19 cellular contexts compared by ENCODE assay signal in the genomic region with DNA sequence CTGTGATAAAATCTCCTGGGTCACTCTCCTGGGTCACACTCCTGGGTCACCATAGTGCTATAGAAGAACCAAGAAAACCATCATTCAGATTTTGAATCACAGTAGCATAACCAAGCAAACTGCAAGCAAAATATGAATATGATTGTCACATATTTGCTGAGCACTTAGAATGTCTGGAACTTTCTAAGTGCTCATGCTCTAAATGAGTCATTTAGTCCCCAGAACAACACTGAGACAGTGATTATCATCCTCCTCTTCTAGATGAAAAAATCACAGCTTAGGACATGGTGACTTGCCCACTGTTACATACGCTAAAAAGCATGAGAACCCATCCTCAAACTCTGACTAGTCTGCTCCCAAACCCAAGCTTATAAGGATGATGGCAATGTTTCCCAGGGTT. TPM values are rescaled to one million over a fixed set of nuclear protein-coding genes. Genes with fewer than 3 reads are reported as not detected.
DNase-seq lines count a peak whose midpoint lies in the region; ATAC-seq, FAIRE-seq and TF ChIP-seq lines count a peak whose summit lies in the region.
"Had no signal": no experiment of that assay in that cellular context is flagged by ENCODE, and none has a peak within 500 bp of the region (broad histone marks: within the 10 kb centered on the region; RNA-seq: fewer than 3 reads in every experiment).

No MANE protein-coding gene starts in this region.

- no peak for TF ChIP-seq POLR2A in stomach (IDR thresholded peaks at IDR 0.05)

- H3K27me3 Mint-ChIP-seq in HFFc6 (ENCODE audit: insufficient read depth), result peaks cover 2% of the 10 kb centered on the region

- peak; percentile 62 for ATAC-seq in left lung
- ATAC-seq: A549, K562 had no signal

- H3K36me3 ChIP-seq in bronchial epithelial cell (ENCODE audit: control insufficient read depth, insufficient read depth, low read length) (no peaks in the 10 kb centered on the region), left lung (no peaks in the 10 kb centered on the region), stomach (no peaks in the 10 kb centered on the region)
- H3K36me3 ChIP-seq: BE2C, Peyer's patch had no signal

- H3K9me3 ChIP-seq in left lung (no peaks in the 10 kb centered on the region), stomach (peaks cover 0 to 4% (median 0%) of the 10 kb centered on the region in 4 donors)
- H3K9me3 ChIP-seq: A549, BE2C, Peyer's patch had no signal

- H3K27me3 ChIP-seq in bronchial epithelial cell (ENCODE audit: control insufficient read depth, insufficient read depth, low read length) (no peaks in the 10 kb centered on the region), left lung (no peaks in the 10 kb centered on the region), stomach (no peaks in the 10 kb centered on the region)
- H3K27me3 ChIP-seq: BE2C, Peyer's patch had no signal

- no peak for FAIRE-seq in bronchial epithelial cell (lab: Jason Lieb, UNC)
- FAIRE-seq: A549, K562 had no signal

- H3K4me1 ChIP-seq in left lung (no peaks in the 10 kb centered on the region), stomach (peaks cover 5 to 12% (median 10%) of the 10 kb centered on the region in 4 donors)
- H3K4me1 ChIP-seq: BE2C had no signal

- WGBS in stomach, 5 donors, result 79 to 100% (median 92%) methylated on average over 1 of the region's 1 CpG

- H3K27ac ChIP-seq in left lung (no peak overlapping the region), stomach (no peak overlapping the region)
- H3K27ac ChIP-seq: A549, HL-60, Peyer's patch had no signal

- peaks cover 79% of the 10 kb centered on the region for H3K4me1 Mint-ChIP-seq in HFFc6 (ENCODE audit: low read depth)
- H3K4me1 Mint-ChIP-seq: CD4-positive, alpha-beta memory T cell had no signal

- peaks cover 67% of the 10 kb centered on the region for H3K36me3 Mint-ChIP-seq in HFFc6 (ENCODE audit: low read depth)
- H3K36me3 Mint-ChIP-seq: CD4-positive, alpha-beta memory T cell had no signal

- H3K4me3 Mint-ChIP-seq in HFFc6, result no peak overlapping the region
- H3K4me3 Mint-ChIP-seq: CD4-positive, alpha-beta memory T cell had no signal

- no peaks in the 10 kb centered on the region; the same call in 1 of the 2 replicates for H3K9me3 Mint-ChIP-seq in HFFc6

- DNase-seq in AG20443 (ENCODE audit: low spot score) (peak; percentile 18), HFFc6 (peak; percentile 39), bronchial epithelial cell (ENCODE audit: low read depth) (peak; percentile 13), left lung (no peak), stomach (no peak), AML-193 (lab: John Stamatoyannopoulos, UW) (no peak), AG08396 (ENCODE audit: low spot score) (no peak), DMS114 treated with DMSO at 0.1 percent for 48 hours (lab: John Stamatoyannopoulos, UW; ENCODE audit: unreplicated experiment) (no peak)
- DNase-seq: BE2C; CD4-positive, alpha-beta memory T cell; NCI-H1092 treated with DMSO at 0.1 percent for 48 hours; NCI-H187; NCI-H2171 treated with DMSO at 0.1 percent for 48 hours; NCI-H774; Peyer's patch; Right ventricle myocardium superior had no signal

- TF ChIP-seq CTCF in HFFc6 (IDR thresholded peaks at IDR 0.05) (no peak), bronchial epithelial cell (IDR thresholded peaks at IDR 0.05; ENCODE audit: insufficient read depth, low read length, severe bottlenecking) (no peak), left lung (IDR thresholded peaks at IDR 0.05) (no peak), stomach (IDR thresholded peaks at IDR 0.05) (no peak)

- peak overlapping the region; percentile 59 for H3K27ac Mint-ChIP-seq in HFFc6
- H3K27ac Mint-ChIP-seq: CD4-positive, alpha-beta memory T cell had no signal

- TF ChIP-seq EP300 in stomach (IDR thresholded peaks at IDR 0.05), result no peak

- H3K4me3 ChIP-seq in bronchial epithelial cell (ENCODE audit: low read depth, low read length) (no peak overlapping the region), left lung (no peak overlapping the region), stomach (no peak overlapping the region)
- H3K4me3 ChIP-seq: A549, K562, Peyer's patch had no signal

- intact Hi-C loops in left lung (cut with DNase I) (no loop called here), stomach (cut with DNase I; ENCODE audit: low total_unique reads) (no loop called here)

RNA-seq across cellular contexts. Expression of gene DDAH1, which starts 39.5 kb away (rescaled TPM):
- total RNA-seq in HFFc6 (2021; fragmentation: NEBNext Ultra II Directional; extraction: Animal tissue kit (Norgen Biotek cat#: 25700)), result 100 to 1,000 TPM; 235 to 320 (median 277) TPM
- 1.2 and 1.6 TPM in 2 replicates for total RNA-seq in bronchial epithelial cell
- total RNA-seq in left lung, result 100 to 1,000 TPM in 1 of 2 donors, 10 to 100 TPM in 1; 71.5 to 121 TPM
- total RNA-seq in stomach, result 100 to 1,000 TPM in 1 of 5 donors, 10 to 100 TPM in 4; 39.7 to 113 (median 58.4) TPM
- polyA plus RNA-seq in stomach, result 10 to 100 TPM; 10.6 to 23.1 (median 20.0) TPM
- total RNA-seq: CD4-positive, alpha-beta memory T cell had no signal
- polyA plus RNA-seq: CD4-positive, alpha-beta memory T cell had no signal

Comparison
In these comparisons a context has a peak if more than half of its experiments do, and no peak if none do; other contexts are left out.
1. DNase-seq: peak in AG20443 (single experiment), HFFc6 (single experiment) and bronchial epithelial cell (single experiment); none in left lung (0 of 2), stomach (single experiment), AML-193 (0 of 2), AG08396 (single experiment) and DMS114 treated with DMSO at 0.1 percent for 48 hours (single experiment).
2. RNA of gene DDAH1, which starts 39.5 kb away (total RNA-seq): 235 to 320 TPM in HFFc6, 71.5 to 121 TPM in left lung and 39.7 to 113 TPM in stomach; 1.2 to 1.6 TPM in bronchial epithelial cell; every median in the first group is over 10 times any median in the second.